27 cellular contexts compared by ENCODE assay signal in the genomic region with DNA sequence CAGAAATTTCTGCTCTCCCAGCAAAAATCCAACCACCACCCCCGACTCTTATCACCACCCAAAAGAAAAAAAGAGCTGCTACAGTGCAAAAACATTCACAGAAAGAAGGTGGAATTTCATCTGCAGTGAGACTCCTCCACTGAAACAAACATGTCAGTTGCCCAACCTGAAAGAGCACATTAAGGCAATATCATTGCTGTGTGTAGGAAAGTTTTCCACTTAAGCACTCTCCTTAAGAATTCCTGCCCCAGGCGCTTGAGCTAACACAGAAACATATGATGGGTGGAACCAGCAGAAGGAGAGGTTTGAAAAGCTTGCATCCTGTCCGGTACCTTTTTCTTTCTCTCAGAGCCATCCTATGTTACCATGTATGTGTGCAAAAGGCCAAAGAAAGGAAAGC.
"Had no signal": no experiment of that assay in that cellular context is flagged by ENCODE, and none has a peak within 500 bp of the region (broad histone marks: within the 10 kb centered on the region; RNA-seq: fewer than 3 reads in every experiment).

No MANE protein-coding gene starts in this region.

- H3K27ac ChIP-seq: breast epithelium, epithelial cell of prostate, ovary, sigmoid colon, stomach, suprapubic skin, tibial nerve had no signal

- H3K36me3 ChIP-seq: breast epithelium, ovary, sigmoid colon, stomach, suprapubic skin, tibial nerve had no signal

- H3K27me3 Mint-ChIP-seq: activated CD4-positive, alpha-beta T cell treated with anti-CD3 and anti-CD28 coated beads, Interleukin-2, amount 10 ng/mL, durations not matched to agents 24 days and 14 days; activated naive CD4-positive, alpha-beta T cell treated with anti-CD3 and anti-CD28 coated beads, Interleukin-2, amount 50 U/mL, for 24 hours; central memory CD8-positive, alpha-beta T cell; dendritic cell treated with granulocyte-macrophage colony-stimulating factor and Interleukin-4, amounts not matched to agents 40 ng/mL and 50 ng/mL, for 4 days; stimulated activated naive B cell treated with anti-CD40 and anti-IgM and Interleukin-4, amounts not matched to agents 10 μg/mL and 1 μg/mL and 100 μg/mL, for 72 hours had no signal

- H3K4me3 Mint-ChIP-seq: activated CD4-positive, alpha-beta memory T cell treated with anti-CD3 and anti-CD28 coated beads for 36 hours; activated CD4-positive, alpha-beta T cell treated with anti-CD3 and anti-CD28 coated beads, Interleukin-2, amount 10 ng/mL, durations not matched to agents 24 days and 14 days; activated naive CD4-positive, alpha-beta T cell treated with anti-CD3 and anti-CD28 coated beads, Interleukin-2, amount 50 U/mL, for 24 hours; activated naive CD8-positive, alpha-beta T cell treated with anti-CD3 and anti-CD28 coated beads, Interleukin-2, amount 50 U/mL, for 24 hours; activated T-helper 1 cell treated with anti-CD3 and anti-CD28 coated beads, Interleukin-12 subunit alpha, Interleukin-12 subunit beta, Interleukin-2, Interleukin-4 antibody, amounts not matched to agents 30 ng/mL and 10 ng/mL and 1 ng/mL, durations not matched to agents 14 hours and 24 hours and 36 hours; central memory CD8-positive, alpha-beta T cell; dendritic cell treated with granulocyte-macrophage colony-stimulating factor and Interleukin-4, amounts not matched to agents 40 ng/mL and 50 ng/mL, for 4 days; natural killer cell; stimulated activated naive B cell treated with anti-CD40 and anti-IgM and Interleukin-4, amounts not matched to agents 10 μg/mL and 1 μg/mL and 100 μg/mL, for 72 hours had no signal

- H3K27me3 ChIP-seq: breast epithelium, ovary, sigmoid colon, stomach, suprapubic skin, tibial nerve had no signal

- H3K9me3 ChIP-seq: breast epithelium, ovary, sigmoid colon, stomach, suprapubic skin, tibial nerve had no signal

- ATAC-seq: activated naive CD8-positive, alpha-beta T cell treated with anti-CD3 and anti-CD28 coated beads, Interleukin-2, amount 50 U/mL, for 24 hours; natural killer cell; stimulated activated naive B cell treated with anti-CD40 and anti-IgM and Interleukin-4, amounts not matched to agents 10 μg/mL and 1 μg/mL and 100 μg/mL, for 72 hours had no signal

- DNase-seq: activated CD4-positive, alpha-beta memory T cell treated with anti-CD3 and anti-CD28 coated beads for 36 hours; activated CD4-positive, alpha-beta T cell treated with anti-CD3 and anti-CD28 coated beads, Interleukin-2, amount 10 ng/mL, durations not matched to agents 24 days and 14 days; activated CD4-positive, CD25-positive, alpha-beta regulatory T cell treated with anti-CD3 and anti-CD28 coated beads, Interleukin-2, amount 50 U/mL, for 72 hours; activated CD8-positive, alpha-beta memory T cell treated with anti-CD3 and anti-CD28 coated beads, Interleukin-2, amount 50 U/mL, for 4 hours; activated gamma-delta T cell; activated naive CD8-positive, alpha-beta T cell treated with anti-CD3 and anti-CD28 coated beads, Interleukin-2, amount 50 U/mL, for 24 hours; activated T-cell treated with anti-CD3 and anti-CD28 coated beads, Interleukin-2, amount 50 U/mL, for 1 hour; effector CD4-positive, alpha-beta T cell; natural killer cell; ovary; retina; sigmoid colon; small intestine; stimulated activated CD4-positive, alpha-beta T cell treated with anti-CD3 and anti-CD28 coated beads, Interleukin-1b, Interleukin-23, amount 100 ng/mL, for 48 hours; stimulated activated CD4-positive, alpha-beta T cell treated with anti-CD3 and anti-CD28 coated beads, Interleukin-4, amount 100 ng/mL, for 4 hours; stimulated activated naive B cell treated with anti-CD40 and anti-IgM and Interleukin-4, amounts not matched to agents 10 μg/mL and 1 μg/mL and 100 μg/mL, for 72 hours; stomach; T-helper 2 cell had no signal

- H3K36me3 Mint-ChIP-seq: activated CD4-positive, alpha-beta memory T cell treated with anti-CD3 and anti-CD28 coated beads for 36 hours; activated naive CD4-positive, alpha-beta T cell treated with anti-CD3 and anti-CD28 coated beads, Interleukin-2, amount 50 U/mL, for 24 hours; natural killer cell; stimulated activated naive B cell treated with anti-CD40 and anti-IgM and Interleukin-4, amounts not matched to agents 10 μg/mL and 1 μg/mL and 100 μg/mL, for 72 hours had no signal

- H3K4me1 Mint-ChIP-seq: central memory CD8-positive, alpha-beta T cell had no signal

- H3K9me3 Mint-ChIP-seq: activated CD4-positive, alpha-beta memory T cell treated with anti-CD3 and anti-CD28 coated beads for 36 hours; activated naive CD4-positive, alpha-beta T cell treated with anti-CD3 and anti-CD28 coated beads, Interleukin-2, amount 50 U/mL, for 24 hours; activated naive CD8-positive, alpha-beta T cell treated with anti-CD3 and anti-CD28 coated beads, Interleukin-2, amount 50 U/mL, for 24 hours; central memory CD8-positive, alpha-beta T cell; dendritic cell treated with granulocyte-macrophage colony-stimulating factor and Interleukin-4, amounts not matched to agents 40 ng/mL and 50 ng/mL, for 4 days; natural killer cell; stimulated activated naive B cell treated with anti-CD40 and anti-IgM and Interleukin-4, amounts not matched to agents 10 μg/mL and 1 μg/mL and 100 μg/mL, for 72 hours had no signal

- H3K27ac Mint-ChIP-seq: activated CD4-positive, alpha-beta memory T cell treated with anti-CD3 and anti-CD28 coated beads for 36 hours; activated CD4-positive, alpha-beta T cell treated with anti-CD3 and anti-CD28 coated beads, Interleukin-2, amount 10 ng/mL, durations not matched to agents 24 days and 14 days; activated naive CD4-positive, alpha-beta T cell treated with anti-CD3 and anti-CD28 coated beads, Interleukin-2, amount 50 U/mL, for 24 hours; activated naive CD8-positive, alpha-beta T cell treated with anti-CD3 and anti-CD28 coated beads, Interleukin-2, amount 50 U/mL, for 24 hours; activated T-helper 1 cell treated with anti-CD3 and anti-CD28 coated beads, Interleukin-12 subunit alpha, Interleukin-12 subunit beta, Interleukin-2, Interleukin-4 antibody, amounts not matched to agents 30 ng/mL and 10 ng/mL and 1 ng/mL, durations not matched to agents 14 hours and 24 hours and 36 hours; dendritic cell treated with granulocyte-macrophage colony-stimulating factor and Interleukin-4, amounts not matched to agents 40 ng/mL and 50 ng/mL, for 4 days; natural killer cell; progenitor cell of endocrine pancreas; stimulated activated naive B cell treated with anti-CD40 and anti-IgM and Interleukin-4, amounts not matched to agents 10 μg/mL and 1 μg/mL and 100 μg/mL, for 72 hours had no signal

- H3K4me1 ChIP-seq: breast epithelium, sigmoid colon, stomach, tibial nerve had no signal

- H3K4me3 ChIP-seq: breast epithelium, ovary, sigmoid colon, stomach, suprapubic skin, tibial nerve had no signal
